Comparison of ENCODE assay signal across 20 cellular contexts in the genomic region with DNA sequence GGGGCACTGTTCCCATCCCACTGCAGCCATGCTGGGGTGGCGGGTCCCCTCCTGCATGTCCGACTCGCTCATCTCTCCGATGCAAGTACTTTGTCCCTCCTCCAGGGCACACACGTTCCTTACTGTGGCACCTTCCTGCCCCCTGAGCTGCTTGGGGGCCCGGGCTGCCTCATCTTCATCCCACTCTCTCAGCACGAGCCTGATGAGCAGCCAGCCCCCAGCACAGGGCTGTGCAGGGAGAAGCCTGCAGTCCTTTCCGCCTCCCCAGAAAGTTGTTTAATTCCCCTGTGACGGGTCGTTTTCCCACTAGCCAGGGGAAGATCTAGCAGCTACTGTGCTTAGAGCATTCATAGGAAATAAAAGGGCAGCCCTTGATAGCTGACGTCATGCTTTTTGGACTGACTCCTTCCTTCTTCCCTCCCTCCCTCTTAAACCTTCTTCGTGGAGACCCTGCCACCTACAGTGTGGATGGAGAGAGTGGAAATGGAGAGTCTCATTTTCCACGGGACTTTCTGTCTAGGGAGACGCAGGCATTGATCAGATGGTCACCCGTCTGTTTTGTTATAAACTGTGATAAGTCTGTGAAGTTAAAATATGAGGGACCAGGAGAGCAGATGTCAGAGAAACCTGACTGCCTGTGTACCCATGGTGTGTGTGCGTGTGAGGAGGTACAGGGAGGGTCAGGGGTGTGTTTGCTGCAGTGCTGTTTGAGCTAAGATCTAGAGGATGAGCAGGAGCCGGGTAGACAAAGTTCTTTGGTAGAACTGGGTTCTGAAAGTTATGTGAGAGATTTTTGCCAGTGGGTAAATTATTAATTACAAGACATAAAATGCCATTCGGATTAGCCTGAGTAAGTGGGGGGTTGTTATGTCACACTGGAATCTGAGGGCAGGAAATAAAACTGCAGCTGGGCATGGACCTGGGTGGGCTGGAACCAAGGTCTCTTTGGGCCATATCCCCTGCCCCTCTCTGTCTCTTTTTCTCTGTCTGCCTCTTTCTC. TPM values are rescaled to one million over a fixed set of nuclear protein-coding genes. Genes with fewer than 3 reads are reported as not detected.
DNase-seq lines count a peak whose midpoint lies in the region; ATAC-seq, FAIRE-seq and TF ChIP-seq lines count a peak whose summit lies in the region.
"Had no signal": no experiment of that assay in that cellular context is flagged by ENCODE, and none has a peak within 500 bp of the region (broad histone marks: within the 10 kb centered on the region; RNA-seq: fewer than 3 reads in every experiment).

No MANE protein-coding gene starts in this region.

- CTCF ChIA-PET in GM12878 (lab: Yijun Ruan, JAX) = no interaction called here

- RAD21 ChIA-PET in GM12878 (lab: Charles Lee; ENCODE audit: unreplicated experiment) = no interaction called here

- no peak for TF ChIP-seq RAD21 in GM12878 (IDR thresholded peaks at IDR 0.05; ENCODE audit: insufficient read depth, low read depth, low read length)

- no CpG with 5 or more reads among the region's 18 CpGs for WGBS in H9 (ENCODE audit: extremely low coverage, insufficient read length, low lambda C conversion rate)
- 83% methylated on average over 18 of the region's 18 CpGs for WGBS in GM12878 (ENCODE audit: insufficient coverage, insufficient replicate concordance, low lambda C conversion rate, missing lambda C conversion rate)

- DNase-seq in H9 (no peak), GM12878 (ENCODE audit: low read depth, low spot score) (no peak), kidney (no peak), retinal pigment epithelial cell (ENCODE audit: low read depth) (no peak), iPS-NIHi7 (ENCODE audit: extremely low spot score) (no peak), cortex of kidney (lab: John Stamatoyannopoulos, UW) (no peak)
- DNase-seq in activated CD8-positive, alpha-beta memory T cell treated with anti-CD3 and anti-CD28 coated beads for 24 hours = no peak
- DNase-seq: dermis blood vessel endothelial cell; hypothalamus; left lung; NCI-H187; NCI-H524 treated with DMSO at 0.1 percent for 48 hours; stimulated activated CD4-positive, alpha-beta T cell treated with anti-CD3 and anti-CD28 coated beads, Interleukin-1b, Interleukin-23, amount 100 ng/mL, for 48 hours; T-cell had no signal

- H3K36me3 ChIP-seq in GM12878 (ENCODE audit: control insufficient read depth in 2 of 2, insufficient read depth in 2 of 2, low read length in 1 of 2) = peaks cover 3 to 15% of the 10 kb centered on the region in 2 experiments; a peak in 3 of 4 replicates
- peaks cover 3 to 4% of the 10 kb centered on the region in 2 donors for H3K36me3 ChIP-seq in kidney (ENCODE audit: control insufficient read depth in 1 of 2, insufficient read depth in 2 of 2, low read length in 2 of 2)

- H4K8ac ChIP-seq in H9 (replicated peaks; ENCODE audit: insufficient read length, low read depth, low read length) = no peak overlapping the region

- FAIRE-seq in GM12878 (lab: Jason Lieb, UNC) = no peak
- FAIRE-seq in kidney (lab: Jason Lieb, UNC) = no peak
- FAIRE-seq: H54 had no signal

- H3K27me3 Mint-ChIP-seq in H9 (ENCODE audit: low read depth) = no peaks in the 10 kb centered on the region
- H3K27me3 Mint-ChIP-seq: activated T-helper 17 cell treated with anti-CD3 and anti-CD28 coated beads, Interleukin-2, amount 50 U/mL, for 72 hours; T-cell had no signal

- H3K27me3 ChIP-seq in H9 (ENCODE audit: insufficient read depth, low read length) (no peaks in the 10 kb centered on the region), GM12878 (replicated peaks in 1 of 2; ENCODE audit: control insufficient read depth in 2 of 2, insufficient read depth in 2 of 2, low read length in 1 of 2) (no peaks in the 10 kb centered on the region)
- H3K27me3 ChIP-seq: esophagus muscularis mucosa, left lung had no signal

- no peak overlapping the region for H2BK5ac ChIP-seq in H9 (ENCODE audit: insufficient read length, low read length)

- H2BK20ac ChIP-seq in H9 (ENCODE audit: low read depth, low read length, poor library complexity, severe bottlenecking) = no peak overlapping the region

- peaks cover 0 to 12% (median 7%) of the 10 kb centered on the region in 3 experiments; a peak in 3 of 7 replicates for H3K36me3 Mint-ChIP-seq in H9 (ENCODE audit: insufficient read depth in 1 of 3, low read depth in 3 of 3)

- no peak overlapping the region for H3K4me3 Mint-ChIP-seq in H9
- H3K4me3 Mint-ChIP-seq: activated T-helper 17 cell treated with anti-CD3 and anti-CD28 coated beads, Interleukin-2, amount 50 U/mL, for 72 hours; T-cell; WTC11 had no signal

- no peak overlapping the region for H3K56ac ChIP-seq in H9 (ENCODE audit: insufficient read length, low read depth, low read length)

- ATAC-seq in GM12878 (no peak; the same call in 2 of the 3 replicates), GM21576 (IDR thresholded peaks at IDR 0.05; ENCODE audit: unreplicated experiment) (no peak)
- ATAC-seq: activated T-helper 17 cell treated with anti-CD3 and anti-CD28 coated beads, Interleukin-2, amount 50 U/mL, for 72 hours; left lung; T-cell; WTC11 had no signal

- H2BK15ac ChIP-seq in H9 (ENCODE audit: low read depth, low read length) = no peak overlapping the region

- POLR2A ChIA-PET in GM12878 (lab: Charles Lee) = interaction anchor here (0.6 kb wide), 1 partner anchor 37 kb away, joined by 8 read pairs; no protein-coding TSS in a partner anchor

- H2BK12ac ChIP-seq in H9 (ENCODE audit: insufficient read length, low read depth, low read length) = no peak overlapping the region

- H3K27ac ChIP-seq in H9 (ENCODE audit: insufficient read length, low read depth, low read length) (no peak overlapping the region), GM12878 (ENCODE audit: control insufficient read depth, insufficient read depth) (no peak overlapping the region), kidney (ENCODE audit: low read depth in 2 of 2, low read length in 2 of 2) (peak overlapping the region; percentile 52 to 79)
- H3K27ac ChIP-seq: C4-2B, esophagus muscularis mucosa, left lung had no signal

- H3K4me2 ChIP-seq in H9 (ENCODE audit: insufficient read depth, insufficient read length, low read length) = no peak overlapping the region
- H3K4me2 ChIP-seq in GM12878 (ENCODE audit: control insufficient read depth, insufficient read depth) = no peak overlapping the region; the same call in 1 of the 2 replicates

- H3K79me1 ChIP-seq in H9 (ENCODE audit: insufficient read depth, low read depth, low read length, poor library complexity, severe bottlenecking) = no peaks in the 10 kb centered on the region

- peaks cover 9 to 18% of the 10 kb centered on the region in 2 experiments for H3K4me1 Mint-ChIP-seq in H9
- H3K4me1 Mint-ChIP-seq: activated T-helper 17 cell treated with anti-CD3 and anti-CD28 coated beads, Interleukin-2, amount 50 U/mL, for 72 hours; T-cell had no signal

- H3K4me3 ChIP-seq in GM12878 (no peak overlapping the region), kidney (ENCODE audit: low read length in 2 of 2) (peak overlapping the region in 1 of 2 donors; percentile 29), retinal pigment epithelial cell (ENCODE audit: low read length) (peak overlapping the region; percentile 3)
- H3K4me3 ChIP-seq: esophagus muscularis mucosa, left lung had no signal

- no peaks in the 10 kb centered on the region for H3K23me2 ChIP-seq in H9 (ENCODE audit: insufficient read length, low read depth, low read length, poor library complexity, severe bottlenecking)

- no peak overlapping the region for H2BK120ac ChIP-seq in H9 (ENCODE audit: low read depth, low read length, poor library complexity, severe bottlenecking)

- H3K4ac ChIP-seq in H9 (ENCODE audit: low read depth, low read length) = no peak overlapping the region

- H2AK5ac ChIP-seq in H9 (ENCODE audit: insufficient read length, low read length) = no peak overlapping the region

- H3K18ac ChIP-seq in H9 (ENCODE audit: insufficient read length, low read depth, low read length) = no peak overlapping the region

- H3K79me2 ChIP-seq in H9 (ENCODE audit: insufficient read depth, low read length) (no peaks in the 10 kb centered on the region), GM12878 (ENCODE audit: control insufficient read depth, insufficient read depth, low read length) (no peaks in the 10 kb centered on the region)

- H4K20me1 ChIP-seq in H9 (ENCODE audit: control insufficient read depth, insufficient read depth, insufficient read length) (no peaks in the 10 kb centered on the region), GM12878 (ENCODE audit: control insufficient read depth, insufficient read depth) (no peaks in the 10 kb centered on the region)

- no peaks in the 10 kb centered on the region for H3K9me3 Mint-ChIP-seq in H9
- H3K9me3 Mint-ChIP-seq: activated T-helper 17 cell treated with anti-CD3 and anti-CD28 coated beads, Interleukin-2, amount 50 U/mL, for 72 hours; T-cell; WTC11 had no signal

- intact Hi-C loops in GM12878 (cut with micrococcal nuclease; ENCODE audit: unreplicated experiment) (no loop called here), kidney (cut with DNase I) (no loop called here)

- H4K91ac ChIP-seq in H9 (ENCODE audit: insufficient read length, low read depth, low read length) = no peak overlapping the region

- H3K9me3 ChIP-seq in H9 (ENCODE audit: control insufficient read depth, low read depth, low read length) (no peaks in the 10 kb centered on the region), GM12878 (replicated peaks; ENCODE audit: control insufficient read depth, insufficient read depth, low read length) (no peaks in the 10 kb centered on the region), kidney (ENCODE audit: control insufficient read depth in 1 of 2, low read length in 2 of 2) (no peaks in the 10 kb centered on the region)
- H3K9me3 ChIP-seq: esophagus muscularis mucosa, left lung had no signal

- no peak overlapping the region for H3T11ph ChIP-seq in H9 (ENCODE audit: low read length)

- in situ Hi-C loops in GM12878 (cut with MboI) = no loop called here

- H3K14ac ChIP-seq in H9 (ENCODE audit: insufficient read depth, low read length) = no peak overlapping the region; the same call in 1 of the 2 replicates

- H2AFZ ChIP-seq in H9 (ENCODE audit: low read length) (no peak overlapping the region), GM12878 (ENCODE audit: control insufficient read depth, low read depth, low read length) (no peak overlapping the region)

- TF ChIP-seq POLR2A in GM12878 (IDR thresholded peaks at IDR 0.05; ENCODE audit: low read depth, low read length) = no peak

- no peak overlapping the region for H3K23ac ChIP-seq in H9 (ENCODE audit: insufficient read length, low read depth, low read length)

- H3K27ac Mint-ChIP-seq in H9 = peak overlapping the region; percentile 4 to 17 (median 6); a peak in 2 of 7 replicates
- H3K27ac Mint-ChIP-seq: activated T-helper 17 cell treated with anti-CD3 and anti-CD28 coated beads, Interleukin-2, amount 50 U/mL, for 72 hours; T-cell; WTC11 had no signal

- no peak overlapping the region for H3K9ac ChIP-seq in H9 (ENCODE audit: extremely low read depth, insufficient read length, low read length)
- H3K9ac ChIP-seq in GM12878 (ENCODE audit: control insufficient read depth, insufficient read depth, low read length) = no peak overlapping the region
- H3K9ac ChIP-seq in kidney (ENCODE audit: low read length in 2 of 2) = no peak overlapping the region

- no TSS peak for BruUV-seq in GM12878 (replicated peaks; lab: Mats Ljungman, UMichigan)

- TF ChIP-seq CTCF in H9 (conservative IDR thresholded peaks at IDR 0.05) (no peak), GM12878 (IDR thresholded peaks at IDR 0.05 in 2 of 3, conservative IDR thresholded peaks at IDR 0.05 in 1 of 3; ENCODE audit: control insufficient read depth in 2 of 3, extremely low read depth in 1 of 3, insufficient read depth in 1 of 3, low read depth in 3 of 3, low read length in 3 of 3) (no peak), kidney (IDR thresholded peaks at IDR 0.05; ENCODE audit: borderline replicate concordance, extremely low read depth, insufficient read depth) (no peak), retinal pigment epithelial cell (conservative IDR thresholded peaks at IDR 0.05; ENCODE audit: low read depth, low read length) (no peak)

- SMC1A ChIA-PET in GM12878 (lab: Charles Lee; ENCODE audit: uncharacterized antibody, unreplicated experiment) = interaction anchor here (1.2 kb wide), 1 partner anchor 20 kb away, joined by 3 read pairs; no protein-coding TSS in a partner anchor

- no peak overlapping the region for H4K5ac ChIP-seq in H9 (ENCODE audit: insufficient read length, low read depth, low read length)

- TF ChIP-seq EP300 in GM12878 (IDR thresholded peaks at IDR 0.05; ENCODE audit: borderline replicate concordance in 1 of 2, control insufficient read depth in 1 of 2, low read depth in 2 of 2, low read length in 2 of 2) = no peak

- H3K4me1 ChIP-seq in H9 (ENCODE audit: insufficient read depth, low read length) (no peaks in the 10 kb centered on the region), GM12878 (ENCODE audit: control insufficient read depth, insufficient read depth, low read length) (peaks cover 14% of the 10 kb centered on the region), kidney (ENCODE audit: control insufficient read depth in 1 of 2, insufficient read depth in 1 of 2, low read depth in 1 of 2, low read length in 2 of 2) (peaks cover 7 to 13% of the 10 kb centered on the region in 2 donors)
- H3K4me1 ChIP-seq: esophagus muscularis mucosa, left lung had no signal

RNA-seq across cellular contexts. Expression of a gene that starts 34.3 kb away (rescaled TPM):
- total RNA-seq in H9 (2021) (5.9 and 6.6 TPM in 2 replicates), GM12878 (2014; rRNA removed) (9.4 and 14.7 TPM in 2 replicates), GM12878 (2014; rRNA removed; fragmentation: Illumina TruSeq; extraction: Trizol) (13.1 and 14.1 TPM in 2 replicates), GM12878 (2021) (14.3 and 14.9 TPM in 2 replicates), kidney (22.2 TPM)
- total RNA-seq in GM12878 (2013; cell fraction: nucleolus; rRNA removed) = 79.5 and 87.9 TPM in 2 replicates
- 9.2 TPM for polyA plus RNA-seq in GM12878 (2011; ENCODE audit: low read depth)
- polyA plus RNA-seq in GM12878 (2011; rRNA removed) (14.9 and 19.3 TPM in 2 replicates), GM12878 (2014; fragmentation: Illumina TruSeq; extraction: Trizol) (20.8 and 27.4 TPM in 2 replicates), GM12878 (2014; fragmentation: Nextera tagmentation; extraction: Ambion mirVana) (1 to 10 TPM; 5.4 to 6.4 TPM), GM12878 (2014; rRNA removed) (12.1 and 12.6 TPM in 2 replicates), GM12878 (2016; fragmentation: Nextera tagmentation; extraction: Ambion mirVana) (10 to 100 TPM in 1 of 2 experiments, 1 to 10 TPM in 1; 9.0 to 12.9 TPM), kidney (ENCODE audit: insufficient read depth, low read depth, low replicate concordance) (31.4 TPM)
- polyA plus RNA-seq in GM12878 (2011; cell fraction: cytosol; rRNA removed) = 10.5 and 19.3 TPM in 2 replicates
- polyA plus RNA-seq in GM12878 (2011; cell fraction: nucleus; rRNA removed) = 28.2 and 30.6 TPM in 2 replicates
- polyA plus RNA-seq in GM12878 (2012) = 11.0 and 19.5 TPM in 2 replicates
- polyA minus RNA-seq in GM12878 (2011; rRNA and poly(A)+ RNA removed) = 18.3 and 18.7 TPM in 2 replicates
- 6.0 and 8.0 TPM in 2 replicates for polyA minus RNA-seq in GM12878 (2011; cell fraction: cytosol; rRNA and poly(A)+ RNA removed)
- polyA minus RNA-seq in GM12878 (2011; cell fraction: nucleus; rRNA and poly(A)+ RNA removed) = 30.0 and 62.4 TPM in 2 replicates

Comparison
In these comparisons a context has a peak if more than half of its experiments do, and no peak if none do; other contexts are left out.
1. H3K27ac ChIP-seq: peak in kidney (2 of 2); none in H9 (single experiment) and GM12878 (single experiment).